ENCODE assay signal across 14 cellular contexts in genomic region chr3:185760550-185760949, GRCh38.
A peak's percentile ranks its signal among the peaks of the same experiment; 100 is the strongest.
DNase-seq lines count a peak whose midpoint lies in the region; ATAC-seq and TF ChIP-seq lines count a peak whose summit lies in the region.
"Had no signal": no experiment of that assay in that cellular context is flagged by ENCODE, and none has a peak within 500 bp of the region (broad histone marks: within the 10 kb centered on the region; RNA-seq: fewer than 3 reads in every experiment).

No MANE protein-coding gene starts in this region.

- peak overlapping the region; percentile 14 for H3K27ac ChIP-seq in suprapubic skin
- H3K27ac ChIP-seq: 22Rv1 had no signal

- H3K4me3 ChIP-seq in suprapubic skin: peak overlapping the region; percentile 27

- H3K9me3 Mint-ChIP-seq in activated CD4-positive, alpha-beta T cell treated with anti-CD3 and anti-CD28 coated beads, Interleukin-2, amount 10 ng/mL, durations not matched to agents 7 days and 5 days: peaks cover 3% of the 10 kb centered on the region
- no peaks in the 10 kb centered on the region for H3K9me3 Mint-ChIP-seq in chondrocyte (ENCODE audit: low read depth)
- H3K9me3 Mint-ChIP-seq: T-helper 2 cell treated with Interferon-gamma antibody and Interleukin-4, amounts not matched to agents 5 μg/mL and 100 μg/mL, for 36 hours had no signal

- TF ChIP-seq POLR2A in suprapubic skin (IDR thresholded peaks at IDR 0.05): no peak

- no peaks in the 10 kb centered on the region for H3K27me3 ChIP-seq in suprapubic skin

- peaks cover 52% of the 10 kb centered on the region for H3K27me3 Mint-ChIP-seq in activated CD4-positive, alpha-beta T cell treated with anti-CD3 and anti-CD28 coated beads, Interleukin-2, amount 10 ng/mL, durations not matched to agents 7 days and 5 days
- H3K27me3 Mint-ChIP-seq in chondrocyte (ENCODE audit: low read depth): no peaks in the 10 kb centered on the region

- H3K36me3 ChIP-seq in suprapubic skin: no peaks in the 10 kb centered on the region

- no peak for TF ChIP-seq EP300 in suprapubic skin (IDR thresholded peaks at IDR 0.05)

- POLR2A ChIA-PET in activated CD4-positive, alpha-beta T cell treated with anti-CD3 and anti-CD28 coated beads, Interleukin-2, amount 10 ng/mL, durations not matched to agents 7 days and 5 days (lab: Charles Lee): no interaction called here

- 5% methylated on average over 5 of the region's 5 CpGs for WGBS in suprapubic skin

- H3K4me3 Mint-ChIP-seq in activated CD4-positive, alpha-beta T cell treated with anti-CD3 and anti-CD28 coated beads, Interleukin-2, amount 10 ng/mL, durations not matched to agents 7 days and 5 days: no peak overlapping the region
- H3K4me3 Mint-ChIP-seq in chondrocyte (ENCODE audit: unreplicated experiment): no peak overlapping the region
- H3K4me3 Mint-ChIP-seq: naive thymus-derived CD4-positive, alpha-beta T cell; T-helper 2 cell treated with Interferon-gamma antibody and Interleukin-4, amounts not matched to agents 5 μg/mL and 100 μg/mL, for 36 hours had no signal

- CTCF ChIA-PET in activated CD4-positive, alpha-beta T cell treated with anti-CD3 and anti-CD28 coated beads, Interleukin-2, amount 10 ng/mL, durations not matched to agents 7 days and 5 days (lab: Charles Lee): no interaction called here

- no peak for DNase-seq in activated CD4-positive, alpha-beta T cell treated with anti-CD3 and anti-CD28 coated beads, Interleukin-2, amount 10 ng/mL, durations not matched to agents 7 days and 5 days
- DNase-seq in activated CD4-positive, alpha-beta T cell treated with anti-CD3 and anti-CD28 coated beads for 1 hour: no peak
- DNase-seq in chondrocyte (ENCODE audit: low spot score) (no peak), lung microvascular endothelial cell (ENCODE audit: low read depth in 2 of 2) (peak; percentile 19 to 43), suprapubic skin (ENCODE audit: low spot score in 2 of 2) (no peak), retina (no peak), NCI-H2171 (lab: John Stamatoyannopoulos, UW) (no peak)
- DNase-seq: activated naive CD4-positive, alpha-beta T cell treated with Interleukin-2 at 50 U/mL for 16 hours; foreskin melanocyte; naive thymus-derived CD4-positive, alpha-beta T cell; NCI-H1105 treated with DMSO at 0.1 percent for 48 hours had no signal

- no peaks in the 10 kb centered on the region for H3K36me3 Mint-ChIP-seq in activated CD4-positive, alpha-beta T cell treated with anti-CD3 and anti-CD28 coated beads, Interleukin-2, amount 10 ng/mL, durations not matched to agents 7 days and 5 days (ENCODE audit: low read depth)
- H3K36me3 Mint-ChIP-seq in chondrocyte (ENCODE audit: low read depth): peaks cover 11% of the 10 kb centered on the region

- peaks cover 2% of the 10 kb centered on the region for H3K4me1 Mint-ChIP-seq in activated CD4-positive, alpha-beta T cell treated with anti-CD3 and anti-CD28 coated beads, Interleukin-2, amount 10 ng/mL, durations not matched to agents 7 days and 5 days
- H3K4me1 Mint-ChIP-seq in chondrocyte (ENCODE audit: low read depth): peaks cover 86% of the 10 kb centered on the region

- no peak for ATAC-seq in GM21529 (IDR thresholded peaks at IDR 0.05; ENCODE audit: unreplicated experiment)
- ATAC-seq: naive thymus-derived CD4-positive, alpha-beta T cell had no signal

- peaks cover 17% of the 10 kb centered on the region for H3K4me1 ChIP-seq in suprapubic skin

- no peak for TF ChIP-seq CTCF in chondrocyte (IDR thresholded peaks at IDR 0.05)
- no peak for TF ChIP-seq CTCF in suprapubic skin (IDR thresholded peaks at IDR 0.05)

- H3K9me3 ChIP-seq in suprapubic skin: no peaks in the 10 kb centered on the region

- peak overlapping the region; percentile 27 for H3K27ac Mint-ChIP-seq in activated CD4-positive, alpha-beta T cell treated with anti-CD3 and anti-CD28 coated beads, Interleukin-2, amount 10 ng/mL, durations not matched to agents 7 days and 5 days
- peak overlapping the region; percentile 79 for H3K27ac Mint-ChIP-seq in chondrocyte (ENCODE audit: unreplicated experiment)
- H3K27ac Mint-ChIP-seq: naive thymus-derived CD4-positive, alpha-beta T cell; T-helper 2 cell treated with Interferon-gamma antibody and Interleukin-4, amounts not matched to agents 5 μg/mL and 100 μg/mL, for 36 hours had no signal

Comparison
In these comparisons a context has a peak if more than half of its experiments do, and no peak if none do; other contexts are left out.
1. DNase-seq: peak in lung microvascular endothelial cell (2 of 2); none in activated CD4-positive, alpha-beta T cell treated with anti-CD3 and anti-CD28 coated beads, Interleukin-2, amount 10 ng/mL, durations not matched to agents 7 days and 5 days (single experiment), activated CD4-positive, alpha-beta T cell treated with anti-CD3 and anti-CD28 coated beads for 1 hour (single experiment), chondrocyte (single experiment), suprapubic skin (0 of 2), retina (single experiment) and NCI-H2171 (single experiment).